8 cellular contexts compared by ENCODE assay signal in genomic region chr9:614421-614820, GRCh38.
DNase-seq lines count a peak whose midpoint lies in the region; ATAC-seq and TF ChIP-seq lines count a peak whose summit lies in the region.

No MANE protein-coding gene starts in this region.

- H2BK5ac ChIP-seq in IMR-90 (ENCODE audit: low read depth, low read length, poor library complexity, severe bottlenecking), result peak overlapping the region; percentile 35

- H4K5ac ChIP-seq in IMR-90 (ENCODE audit: low read depth, low read length), result peak overlapping the region; percentile 78

- peak overlapping the region; percentile 66; the same call in 1 of the 3 replicates for H2BK15ac ChIP-seq in IMR-90 (ENCODE audit: low read depth, low read length)

- H3K9me3 ChIP-seq in IMR-90 (ENCODE audit: control insufficient read depth, insufficient read depth, low read length), result no peaks in the 10 kb centered on the region

- peaks cover 3% of the 10 kb centered on the region for H3K4me1 ChIP-seq in IMR-90 (ENCODE audit: control insufficient read depth, insufficient read depth, low read length)

- H3K9me1 ChIP-seq in IMR-90 (ENCODE audit: insufficient read depth, low read length), result peaks cover 2% of the 10 kb centered on the region; the same call in 1 of the 2 replicates

- no peak overlapping the region for H3K27ac Mint-ChIP-seq in activated T-helper 17 cell treated with anti-CD3 and anti-CD28 coated beads, Interleukin-2, amount 50 U/mL, for 72 hours
- no peak overlapping the region for H3K27ac Mint-ChIP-seq in activated T-helper 2 cell treated with anti-CD3 and anti-CD28 coated beads, Interferon-gamma antibody, Interleukin-2, Interleukin-4, amounts not matched to agents 10 μg/mL and 5 μg/mL and 100 μg/mL, durations not matched to agents 14 hours and 24 hours and 36 hours

- peak overlapping the region; percentile 75 for H3K4ac ChIP-seq in IMR-90 (ENCODE audit: low read depth, low read length)

- no peak for TF ChIP-seq POLR2A in IMR-90 (IDR thresholded peaks at IDR 0.05; ENCODE audit: low read depth, low read length)

- H3K36me3 ChIP-seq in IMR-90 (ENCODE audit: control insufficient read depth, insufficient read depth, low read length), result no peaks in the 10 kb centered on the region
- H3K36me3 ChIP-seq in brain microvascular endothelial cell (replicated peaks), result no peaks in the 10 kb centered on the region

- dilution Hi-C loops in IMR-90 (cut with HindIII; ENCODE audit: low sequenced_read_pairs, unreplicated experiment), result no loop called here

- peak overlapping the region in 1 of 2 experiments; percentile 74; a peak in 2 of 4 replicates for H4K8ac ChIP-seq in IMR-90 (ENCODE audit: low read depth in 2 of 2, low read length in 2 of 2)

- WGBS in IMR-90 (ENCODE audit: extremely low coverage in 2 of 2, insufficient read length in 1 of 2), 2 experiments, result no CpG with 5 or more reads among the region's 4 CpGs

- no peak for TF ChIP-seq CTCF in IMR-90 (conservative IDR thresholded peaks at IDR 0.05; ENCODE audit: low read depth, low read length)
- peak; percentile 4 for TF ChIP-seq CTCF in brain microvascular endothelial cell (IDR thresholded peaks at IDR 0.05; ENCODE audit: low read depth, low read length, missing control alignments)

- no peaks in the 10 kb centered on the region for H3K79me1 ChIP-seq in IMR-90 (ENCODE audit: low read depth in 1 of 2, low read length in 2 of 2)

- ATAC-seq in IMR-90 (ENCODE audit: low read depth), result peak; percentile 5; the same call in 1 of the 2 replicates
- ATAC-seq in activated T-helper 17 cell treated with anti-CD3 and anti-CD28 coated beads, Interleukin-2, amount 50 U/mL, for 72 hours (replicated peaks), result no peak

- H3K27me3 ChIP-seq in IMR-90 (ENCODE audit: control insufficient read depth, insufficient read depth, low read length), result no peaks in the 10 kb centered on the region
- H3K27me3 ChIP-seq in brain microvascular endothelial cell (replicated peaks), result no peaks in the 10 kb centered on the region

- H2AFZ ChIP-seq in IMR-90 (replicated peaks; ENCODE audit: low read length, poor library complexity), result peak overlapping the region; percentile 85

- H3K9ac ChIP-seq in IMR-90 (ENCODE audit: low read depth, low read length), result no peak overlapping the region

- TF ChIP-seq RAD21 in IMR-90 (IDR thresholded peaks at IDR 0.05; ENCODE audit: low read length), result no peak

- H3K9me3 Mint-ChIP-seq in activated T-helper 17 cell treated with anti-CD3 and anti-CD28 coated beads, Interleukin-2, amount 50 U/mL, for 72 hours, result no peaks in the 10 kb centered on the region
- no peaks in the 10 kb centered on the region for H3K9me3 Mint-ChIP-seq in activated T-helper 2 cell treated with anti-CD3 and anti-CD28 coated beads, Interferon-gamma antibody, Interleukin-2, Interleukin-4, amounts not matched to agents 10 μg/mL and 5 μg/mL and 100 μg/mL, durations not matched to agents 14 hours and 24 hours and 36 hours

- no peak overlapping the region for H2AK9ac ChIP-seq in IMR-90 (replicated peaks; ENCODE audit: low read depth, low read length, poor library complexity)

- peak overlapping the region; percentile 85 for H2BK20ac ChIP-seq in IMR-90 (ENCODE audit: low read depth, low read length)

- intact Hi-C loops in IMR-90 (cut with micrococcal nuclease), result loop anchor here (1.0 to 10.0 kb wide), 4 partner anchors 92 to 280 kb away; no protein-coding TSS in a partner anchor
- intact Hi-C loops in activated T-helper 2 cell treated with anti-CD3 and anti-CD28 coated beads, Interferon-gamma antibody, Interleukin-2, Interleukin-4, amounts not matched to agents 10 μg/mL and 5 μg/mL and 100 μg/mL, durations not matched to agents 14 hours and 24 hours and 36 hours (cut with micrococcal nuclease), result loop anchor here (5.0 kb wide), 1 partner anchor 393 kb away; no protein-coding TSS in a partner anchor

- H3K23ac ChIP-seq in IMR-90 (ENCODE audit: low read depth, low read length), result peak overlapping the region; percentile 44; the same call in 1 of the 2 replicates

- H3K4me3 Mint-ChIP-seq in activated T-helper 17 cell treated with anti-CD3 and anti-CD28 coated beads, Interleukin-2, amount 50 U/mL, for 72 hours, result no peak overlapping the region
- no peak overlapping the region for H3K4me3 Mint-ChIP-seq in activated T-helper 2 cell treated with anti-CD3 and anti-CD28 coated beads, Interferon-gamma antibody, Interleukin-2, Interleukin-4, amounts not matched to agents 10 μg/mL and 5 μg/mL and 100 μg/mL, durations not matched to agents 14 hours and 24 hours and 36 hours (ENCODE audit: low read depth)

- in situ Hi-C loops in IMR-90 (cut with MboI; ENCODE audit: low sequenced_read_pairs), result loop anchor here (5.0 to 10.0 kb wide), 2 partner anchors 193 to 390 kb away; no protein-coding TSS in a partner anchor
- in situ Hi-C loops in brain microvascular endothelial cell (cut with HindIII; ENCODE audit: low pct_ligation_motif_present, low sequenced_read_pairs), result no loop called here

- peak overlapping the region; percentile 64 for H3K14ac ChIP-seq in IMR-90 (replicated peaks; ENCODE audit: low read depth, low read length)

- peaks cover 4% of the 10 kb centered on the region for H3K4me1 Mint-ChIP-seq in activated T-helper 17 cell treated with anti-CD3 and anti-CD28 coated beads, Interleukin-2, amount 50 U/mL, for 72 hours
- peaks cover 7% of the 10 kb centered on the region for H3K4me1 Mint-ChIP-seq in activated T-helper 2 cell treated with anti-CD3 and anti-CD28 coated beads, Interferon-gamma antibody, Interleukin-2, Interleukin-4, amounts not matched to agents 10 μg/mL and 5 μg/mL and 100 μg/mL, durations not matched to agents 14 hours and 24 hours and 36 hours (ENCODE audit: low read depth)

- POLR2A ChIA-PET in IMR-90 (lab: Charles Lee; ENCODE audit: unreplicated experiment), result no interaction called here

- DNase-seq in IMR-90 (no peak), brain microvascular endothelial cell (no peak), kidney glomerular epithelial cell (lab: John Stamatoyannopoulos, UW) (peak; percentile 68), T-helper 9 cell (no peak), NCI-H1092 treated with DMSO at 0.1 percent for 48 hours (lab: John Stamatoyannopoulos, UW) (no peak)
- DNase-seq in activated T-helper 2 cell treated with anti-CD3 and anti-CD28 coated beads, Interferon-gamma antibody, Interleukin-2, Interleukin-4, amounts not matched to agents 10 μg/mL and 5 μg/mL and 100 μg/mL, durations not matched to agents 14 hours and 24 hours and 36 hours (ENCODE audit: low spot score), result no peak

- no peaks in the 10 kb centered on the region for H3K27me3 Mint-ChIP-seq in activated T-helper 17 cell treated with anti-CD3 and anti-CD28 coated beads, Interleukin-2, amount 50 U/mL, for 72 hours
- peaks cover 2% of the 10 kb centered on the region for H3K27me3 Mint-ChIP-seq in activated T-helper 2 cell treated with anti-CD3 and anti-CD28 coated beads, Interferon-gamma antibody, Interleukin-2, Interleukin-4, amounts not matched to agents 10 μg/mL and 5 μg/mL and 100 μg/mL, durations not matched to agents 14 hours and 24 hours and 36 hours (ENCODE audit: low read depth)

- H3K27ac ChIP-seq in IMR-90 (ENCODE audit: insufficient read depth, low read length), result peak overlapping the region; percentile 48; the same call in 1 of the 2 replicates
- no peak overlapping the region for H3K27ac ChIP-seq in brain microvascular endothelial cell
- peak overlapping the region; percentile 19 for H3K27ac ChIP-seq in temporal lobe (ENCODE audit: low read depth, low read length)

- H2AK5ac ChIP-seq in IMR-90 (ENCODE audit: low read depth, low read length), result peak overlapping the region; percentile 88

- peak overlapping the region; percentile 76 for H2BK120ac ChIP-seq in IMR-90 (ENCODE audit: low read depth, low read length)

- no peaks in the 10 kb centered on the region for H3K36me3 Mint-ChIP-seq in activated T-helper 17 cell treated with anti-CD3 and anti-CD28 coated beads, Interleukin-2, amount 50 U/mL, for 72 hours (ENCODE audit: low read depth)
- no peaks in the 10 kb centered on the region for H3K36me3 Mint-ChIP-seq in activated T-helper 2 cell treated with anti-CD3 and anti-CD28 coated beads, Interferon-gamma antibody, Interleukin-2, Interleukin-4, amounts not matched to agents 10 μg/mL and 5 μg/mL and 100 μg/mL, durations not matched to agents 14 hours and 24 hours and 36 hours (ENCODE audit: low read depth)

- peak overlapping the region; percentile 70 for H3K18ac ChIP-seq in IMR-90 (ENCODE audit: low read depth, low read length)

- no TSS peak for BruUV-seq in IMR-90 (replicated peaks; lab: Mats Ljungman, UMichigan)

- peak overlapping the region; percentile 67 for H4K91ac ChIP-seq in IMR-90 (ENCODE audit: insufficient read depth, low read depth, low read length)

- H3K4me2 ChIP-seq in IMR-90 (ENCODE audit: low read depth, low read length), result no peak overlapping the region

- H4K20me1 ChIP-seq in IMR-90 (ENCODE audit: insufficient read depth, low read length), result no peaks in the 10 kb centered on the region

- no peak overlapping the region for H3K56ac ChIP-seq in IMR-90 (ENCODE audit: extremely low read depth, insufficient read depth, low read length)

- CTCF ChIA-PET in IMR-90 (lab: Yijun Ruan, JAX), result interaction anchor here (0.6 to 1.3 kb wide), 6 partner anchors 147 to 281 kb away, joined by 3 to 8 read pairs (median 3); no protein-coding TSS in a partner anchor

- H3K4me3 ChIP-seq in IMR-90 (ENCODE audit: insufficient read depth, low read depth, low read length) (no peak overlapping the region), brain microvascular endothelial cell (ENCODE audit: low read depth, low read length) (no peak overlapping the region)

TF ChIP-seq in IMR-90, 13 proteins besides CTCF, POLR2A, EP300 and RAD21 (continues in another document):
- TF ChIP-seq MAFK (IDR thresholded peaks at IDR 0.05; ENCODE audit: low read depth, low read length) (no peak), CHD1 (IDR thresholded peaks at IDR 0.05; ENCODE audit: low read depth, low read length) (no peak), FOS (IDR thresholded peaks at IDR 0.05; ENCODE audit: low read depth, low read length) (no peak), BHLHE40 (IDR thresholded peaks at IDR 0.05; ENCODE audit: low read depth, low read length) (no peak), RCOR1 (IDR thresholded peaks at IDR 0.05; ENCODE audit: insufficient replicate concordance, low read length) (no peak), NFE2L2 (IDR thresholded peaks at IDR 0.05; ENCODE audit: low read depth, low read length) (no peak)
- TF ChIP-seq, protein P1, sequence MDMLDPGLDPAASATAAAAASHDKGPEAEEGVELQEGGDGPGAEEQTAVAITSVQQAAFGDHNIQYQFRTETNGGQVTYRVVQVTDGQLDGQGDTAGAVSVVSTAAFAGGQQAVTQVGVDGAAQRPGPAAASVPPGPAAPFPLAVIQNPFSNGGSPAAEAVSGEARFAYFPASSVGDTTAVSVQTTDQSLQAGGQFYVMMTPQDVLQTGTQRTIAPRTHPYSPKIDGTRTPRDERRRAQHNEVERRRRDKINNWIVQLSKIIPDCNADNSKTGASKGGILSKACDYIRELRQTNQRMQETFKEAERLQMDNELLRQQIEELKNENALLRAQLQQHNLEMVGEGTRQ (IDR thresholded peaks at IDR 0.05; ENCODE audit: low read depth, low read length), result no peak
